Comparison of ENCODE assay signal across 40 cellular contexts in genomic region chr6:99813565-99813964, GRCh38.
"Had no signal": no experiment of that assay in that cellular context is flagged by ENCODE, and none has a peak within 500 bp of the region (broad histone marks: within the 10 kb centered on the region; RNA-seq: fewer than 3 reads in every experiment).

No MANE protein-coding gene starts in this region.

- H3K27me3 ChIP-seq: adrenal gland, ascending aorta, body of pancreas, brain microvascular endothelial cell, breast epithelium, cardiac muscle cell had no signal

- H3K4me1 Mint-ChIP-seq: activated naive CD4-positive, alpha-beta T cell treated with anti-CD3 and anti-CD28 coated beads, Interleukin-2, amount 10 ng/mL, durations not matched to agents 7 days and 5 days; activated naive CD4-positive, alpha-beta T cell treated with anti-CD3 and anti-CD28 coated beads, Interleukin-2, amount 50 U/mL, for 24 hours; activated naive CD8-positive, alpha-beta T cell treated with anti-CD3 and anti-CD28 coated beads for 36 hours; activated naive CD8-positive, alpha-beta T cell treated with anti-CD3 and anti-CD28 coated beads, Interleukin-2, amount 10 ng/mL, durations not matched to agents 7 days and 5 days; activated naive CD8-positive, alpha-beta T cell treated with anti-CD3 and anti-CD28 coated beads, Interleukin-2, amount 50 U/mL, for 24 hours; activated T-helper 17 cell treated with anti-CD3 and anti-CD28 coated beads, Interleukin-2, amount 50 U/mL, for 72 hours; brain; central memory CD8-positive, alpha-beta T cell had no signal

- H3K4me3 Mint-ChIP-seq: activated naive CD4-positive, alpha-beta T cell treated with anti-CD3 and anti-CD28 coated beads for 36 hours; activated naive CD4-positive, alpha-beta T cell treated with anti-CD3 and anti-CD28 coated beads, Interleukin-2, amount 10 ng/mL, durations not matched to agents 7 days and 5 days; activated naive CD4-positive, alpha-beta T cell treated with anti-CD3 and anti-CD28 coated beads, Interleukin-2, amount 50 U/mL, for 24 hours; activated naive CD8-positive, alpha-beta T cell; activated naive CD8-positive, alpha-beta T cell treated with anti-CD3 and anti-CD28 coated beads for 36 hours; activated naive CD8-positive, alpha-beta T cell treated with anti-CD3 and anti-CD28 coated beads, Interleukin-2, amount 10 ng/mL, durations not matched to agents 7 days and 5 days; activated naive CD8-positive, alpha-beta T cell treated with anti-CD3 and anti-CD28 coated beads, Interleukin-2, amount 50 U/mL, for 24 hours; activated T-cell treated with anti-CD3 and anti-CD28 coated beads, Interleukin-2, amount 50 U/mL, for 24 hours; activated T-cell treated with anti-CD3 and anti-CD28 coated beads, Interleukin-2, amount 50 U/mL, for 4 hours; activated T-cell treated with anti-CD3 and anti-CD28 coated beads, Interleukin-2, amount 50 U/mL, for 72 hours; activated T-helper 1 cell treated with anti-CD3 and anti-CD28 coated beads, Interleukin-12 subunit alpha, Interleukin-12 subunit beta, Interleukin-2, Interleukin-4 antibody, amounts not matched to agents 30 ng/mL and 10 ng/mL and 1 ng/mL, durations not matched to agents 14 hours and 24 hours and 36 hours; activated T-helper 17 cell treated with anti-CD3 and anti-CD28 coated beads, Interleukin-2, amount 50 U/mL, for 72 hours; brain; central memory CD8-positive, alpha-beta T cell had no signal

- ATAC-seq: activated naive CD4-positive, alpha-beta T cell treated with anti-CD3 and anti-CD28 coated beads, Interleukin-2, amount 50 U/mL, for 72 hours; activated naive CD8-positive, alpha-beta T cell treated with anti-CD3 and anti-CD28 coated beads, Interleukin-2, amount 50 U/mL, for 24 hours; activated T-cell treated with anti-CD3 and anti-CD28 coated beads, Interleukin-2, amount 50 U/mL, for 4 hours; activated T-cell treated with anti-CD3 and anti-CD28 coated beads, Interleukin-2, amount 50 U/mL, for 72 hours; activated T-helper 17 cell treated with anti-CD3 and anti-CD28 coated beads, Interleukin-2, amount 50 U/mL, for 72 hours; body of pancreas had no signal

- H3K9me3 Mint-ChIP-seq: activated naive CD4-positive, alpha-beta T cell treated with anti-CD3 and anti-CD28 coated beads for 36 hours; activated naive CD4-positive, alpha-beta T cell treated with anti-CD3 and anti-CD28 coated beads, Interleukin-2, amount 10 ng/mL, durations not matched to agents 7 days and 5 days; activated naive CD4-positive, alpha-beta T cell treated with anti-CD3 and anti-CD28 coated beads, Interleukin-2, amount 50 U/mL, for 24 hours; activated naive CD4-positive, alpha-beta T cell treated with anti-CD3 and anti-CD28 coated beads, Interleukin-2, amount 50 U/mL, for 72 hours; activated naive CD8-positive, alpha-beta T cell treated with anti-CD3 and anti-CD28 coated beads for 36 hours; activated naive CD8-positive, alpha-beta T cell treated with anti-CD3 and anti-CD28 coated beads, Interleukin-2, amount 10 ng/mL, durations not matched to agents 7 days and 5 days; activated naive CD8-positive, alpha-beta T cell treated with anti-CD3 and anti-CD28 coated beads, Interleukin-2, amount 50 U/mL, for 24 hours; activated T-cell treated with anti-CD3 and anti-CD28 coated beads, Interleukin-2, amount 50 U/mL, for 24 hours; activated T-cell treated with anti-CD3 and anti-CD28 coated beads, Interleukin-2, amount 50 U/mL, for 4 hours; activated T-cell treated with anti-CD3 and anti-CD28 coated beads, Interleukin-2, amount 50 U/mL, for 72 hours; activated T-helper 1 cell treated with anti-CD3 and anti-CD28 coated beads, Interleukin-12 subunit alpha, Interleukin-12 subunit beta, Interleukin-2, Interleukin-4 antibody, amounts not matched to agents 30 ng/mL and 10 ng/mL and 1 ng/mL, durations not matched to agents 14 hours and 24 hours and 36 hours; activated T-helper 17 cell treated with anti-CD3 and anti-CD28 coated beads, Interleukin-2, amount 50 U/mL, for 72 hours; activated T-helper 2 cell treated with anti-CD3 and anti-CD28 coated beads, Interferon-gamma antibody, Interleukin-2, Interleukin-4, amounts not matched to agents 10 μg/mL and 5 μg/mL and 100 μg/mL, durations not matched to agents 14 hours and 24 hours and 36 hours; brain; central memory CD8-positive, alpha-beta T cell had no signal

- H3K36me3 ChIP-seq: adrenal gland, ascending aorta, brain microvascular endothelial cell, breast epithelium, cardiac muscle cell had no signal

- H3K4me3 ChIP-seq: adrenal gland, ascending aorta, body of pancreas, breast epithelium, cardiac muscle cell had no signal

- H3K27ac Mint-ChIP-seq: activated naive CD4-positive, alpha-beta T cell treated with anti-CD3 and anti-CD28 coated beads for 36 hours; activated naive CD4-positive, alpha-beta T cell treated with anti-CD3 and anti-CD28 coated beads, Interleukin-2, amount 10 ng/mL, durations not matched to agents 7 days and 5 days; activated naive CD4-positive, alpha-beta T cell treated with anti-CD3 and anti-CD28 coated beads, Interleukin-2, amount 50 U/mL, for 24 hours; activated naive CD4-positive, alpha-beta T cell treated with anti-CD3 and anti-CD28 coated beads, Interleukin-2, amount 50 U/mL, for 72 hours; activated naive CD8-positive, alpha-beta T cell; activated naive CD8-positive, alpha-beta T cell treated with anti-CD3 and anti-CD28 coated beads for 36 hours; activated naive CD8-positive, alpha-beta T cell treated with anti-CD3 and anti-CD28 coated beads, Interleukin-2, amount 10 ng/mL, durations not matched to agents 7 days and 5 days; activated naive CD8-positive, alpha-beta T cell treated with anti-CD3 and anti-CD28 coated beads, Interleukin-2, amount 50 U/mL, for 24 hours; activated T-cell treated with anti-CD3 and anti-CD28 coated beads, Interleukin-2, amount 50 U/mL, for 24 hours; activated T-cell treated with anti-CD3 and anti-CD28 coated beads, Interleukin-2, amount 50 U/mL, for 72 hours; activated T-helper 1 cell treated with anti-CD3 and anti-CD28 coated beads, Interleukin-12 subunit alpha, Interleukin-12 subunit beta, Interleukin-2, Interleukin-4 antibody, amounts not matched to agents 30 ng/mL and 10 ng/mL and 1 ng/mL, durations not matched to agents 14 hours and 24 hours and 36 hours; activated T-helper 17 cell treated with anti-CD3 and anti-CD28 coated beads, Interleukin-2, amount 50 U/mL, for 72 hours; activated T-helper 2 cell treated with anti-CD3 and anti-CD28 coated beads, Interferon-gamma antibody, Interleukin-2, Interleukin-4, amounts not matched to agents 10 μg/mL and 5 μg/mL and 100 μg/mL, durations not matched to agents 14 hours and 24 hours and 36 hours; brain had no signal

- H3K9me3 ChIP-seq: adrenal gland, ascending aorta, body of pancreas, breast epithelium had no signal

- H3K27ac ChIP-seq: adrenal gland, ascending aorta, body of pancreas, brain microvascular endothelial cell, breast epithelium, cardiac muscle cell had no signal

- FAIRE-seq: astrocyte, bronchial epithelial cell had no signal

- H3K4me1 ChIP-seq: adrenal gland, ascending aorta, body of pancreas, breast epithelium had no signal

- H3K36me3 Mint-ChIP-seq: activated naive CD4-positive, alpha-beta T cell treated with anti-CD3 and anti-CD28 coated beads, Interleukin-2, amount 10 ng/mL, durations not matched to agents 7 days and 5 days; activated naive CD4-positive, alpha-beta T cell treated with anti-CD3 and anti-CD28 coated beads, Interleukin-2, amount 50 U/mL, for 24 hours; activated naive CD4-positive, alpha-beta T cell treated with anti-CD3 and anti-CD28 coated beads, Interleukin-2, amount 50 U/mL, for 72 hours; activated naive CD8-positive, alpha-beta T cell; activated naive CD8-positive, alpha-beta T cell treated with anti-CD3 and anti-CD28 coated beads for 36 hours; activated naive CD8-positive, alpha-beta T cell treated with anti-CD3 and anti-CD28 coated beads, Interleukin-2, amount 10 ng/mL, durations not matched to agents 7 days and 5 days; brain had no signal

- DNase-seq: activated effector memory CD4-positive, alpha-beta T cell treated with anti-CD3 and anti-CD28 coated beads, Interleukin-2, amount 50 U/mL, for 16 hours; activated effector memory CD4-positive, alpha-beta T cell treated with Interleukin-2 at 50 U/mL for 16 hours; activated gamma-delta T cell; activated gamma-delta T cell treated with Interleukin-2 at 50 U/mL for 16 hours; activated naive CD4-positive, alpha-beta T cell; activated naive CD4-positive, alpha-beta T cell treated with anti-CD3 and anti-CD28 coated beads for 36 hours; activated naive CD4-positive, alpha-beta T cell treated with anti-CD3 and anti-CD28 coated beads, Interleukin-2, amount 10 ng/mL, durations not matched to agents 7 days and 5 days; activated naive CD4-positive, alpha-beta T cell treated with anti-CD3 and anti-CD28 coated beads, Interleukin-2, amount 50 U/mL, for 16 hours; activated naive CD4-positive, alpha-beta T cell treated with Interleukin-2 at 50 U/mL for 16 hours; activated naive CD8-positive, alpha-beta T cell treated with anti-CD3 and anti-CD28 coated beads for 36 hours; activated naive CD8-positive, alpha-beta T cell treated with anti-CD3 and anti-CD28 coated beads, Interleukin-2, amount 10 ng/mL, durations not matched to agents 7 days and 5 days; activated naive CD8-positive, alpha-beta T cell treated with anti-CD3 and anti-CD28 coated beads, Interleukin-2, amount 50 U/mL, for 24 hours; activated T-cell treated with anti-CD3 and anti-CD28 coated beads, Interleukin-2, amount 50 U/mL, for 1 hour; activated T-cell treated with anti-CD3 and anti-CD28 coated beads, Interleukin-2, amount 50 U/mL, for 24 hours; activated T-cell treated with anti-CD3 and anti-CD28 coated beads, Interleukin-2, amount 50 U/mL, for 4 hours; activated T-cell treated with anti-CD3 and anti-CD28 coated beads, Interleukin-2, amount 50 U/mL, for 48 hours; activated T-cell treated with anti-CD3 and anti-CD28 coated beads, Interleukin-2, amount 50 U/mL, for 72 hours; adrenal gland; amniotic stem cell; amygdala; anterior cingulate cortex; aorta; body of pancreas; brain microvascular endothelial cell; caudate nucleus; central memory CD4-positive, alpha-beta T cell; cerebellar nuclear complex had no signal
